ENCODE assay signal across 1 cellular context in the genomic region with DNA sequence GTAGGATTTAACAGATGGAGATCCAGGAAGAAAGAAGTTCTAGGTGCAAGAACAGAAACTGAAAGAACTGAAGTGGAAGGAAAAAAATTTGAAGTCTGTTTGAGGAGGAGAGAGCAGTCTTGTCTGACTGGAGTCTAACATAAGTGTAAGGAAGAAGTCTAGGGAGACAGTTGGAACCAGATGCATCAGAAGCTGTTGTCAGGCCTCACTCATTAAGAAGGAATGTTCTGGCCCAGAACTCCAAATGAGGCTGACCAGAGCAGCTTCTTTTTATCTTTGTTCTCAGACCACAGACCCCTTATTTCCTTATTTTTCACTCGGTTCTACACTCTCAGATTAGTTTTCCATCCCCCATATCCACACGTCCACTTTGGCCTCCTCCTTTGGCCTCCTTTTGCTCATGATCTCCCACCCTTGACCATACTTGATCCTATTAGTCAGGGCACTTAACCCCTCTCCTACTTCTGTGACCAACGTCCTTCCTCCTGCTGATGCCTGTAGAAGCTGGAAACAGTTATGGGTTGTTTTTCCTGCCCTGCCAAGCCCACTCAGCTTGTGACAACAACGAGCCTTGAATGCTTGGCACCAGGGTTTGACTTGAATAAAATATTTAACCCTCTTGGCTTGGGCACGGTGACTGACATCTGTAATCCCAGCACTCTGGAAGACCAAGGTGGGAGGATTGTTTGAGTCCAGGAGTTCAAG.
TF ChIP-seq lines count a peak whose summit lies in the region.

No MANE protein-coding gene starts in this region.

TF ChIP-seq in GM23338, 12 proteins besides CTCF, POLR2A, EP300 and RAD21 (continued from another document):
- TF ChIP-seq, protein P1, sequence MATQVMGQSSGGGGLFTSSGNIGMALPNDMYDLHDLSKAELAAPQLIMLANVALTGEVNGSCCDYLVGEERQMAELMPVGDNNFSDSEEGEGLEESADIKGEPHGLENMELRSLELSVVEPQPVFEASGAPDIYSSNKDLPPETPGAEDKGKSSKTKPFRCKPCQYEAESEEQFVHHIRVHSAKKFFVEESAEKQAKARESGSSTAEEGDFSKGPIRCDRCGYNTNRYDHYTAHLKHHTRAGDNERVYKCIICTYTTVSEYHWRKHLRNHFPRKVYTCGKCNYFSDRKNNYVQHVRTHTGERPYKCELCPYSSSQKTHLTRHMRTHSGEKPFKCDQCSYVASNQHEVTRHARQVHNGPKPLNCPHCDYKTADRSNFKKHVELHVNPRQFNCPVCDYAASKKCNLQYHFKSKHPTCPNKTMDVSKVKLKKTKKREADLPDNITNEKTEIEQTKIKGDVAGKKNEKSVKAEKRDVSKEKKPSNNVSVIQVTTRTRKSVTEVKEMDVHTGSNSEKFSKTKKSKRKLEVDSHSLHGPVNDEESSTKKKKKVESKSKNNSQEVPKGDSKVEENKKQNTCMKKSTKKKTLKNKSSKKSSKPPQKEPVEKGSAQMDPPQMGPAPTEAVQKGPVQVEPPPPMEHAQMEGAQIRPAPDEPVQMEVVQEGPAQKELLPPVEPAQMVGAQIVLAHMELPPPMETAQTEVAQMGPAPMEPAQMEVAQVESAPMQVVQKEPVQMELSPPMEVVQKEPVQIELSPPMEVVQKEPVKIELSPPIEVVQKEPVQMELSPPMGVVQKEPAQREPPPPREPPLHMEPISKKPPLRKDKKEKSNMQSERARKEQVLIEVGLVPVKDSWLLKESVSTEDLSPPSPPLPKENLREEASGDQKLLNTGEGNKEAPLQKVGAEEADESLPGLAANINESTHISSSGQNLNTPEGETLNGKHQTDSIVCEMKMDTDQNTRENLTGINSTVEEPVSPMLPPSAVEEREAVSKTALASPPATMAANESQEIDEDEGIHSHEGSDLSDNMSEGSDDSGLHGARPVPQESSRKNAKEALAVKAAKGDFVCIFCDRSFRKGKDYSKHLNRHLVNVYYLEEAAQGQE (IDR thresholded peaks at IDR 0.05; ENCODE audit: unreplicated experiment) = no peak
- no peak for TF ChIP-seq EZH2phosphoT487 (IDR thresholded peaks at IDR 0.05; ENCODE audit: unreplicated experiment)
